In the genomic region with DNA sequence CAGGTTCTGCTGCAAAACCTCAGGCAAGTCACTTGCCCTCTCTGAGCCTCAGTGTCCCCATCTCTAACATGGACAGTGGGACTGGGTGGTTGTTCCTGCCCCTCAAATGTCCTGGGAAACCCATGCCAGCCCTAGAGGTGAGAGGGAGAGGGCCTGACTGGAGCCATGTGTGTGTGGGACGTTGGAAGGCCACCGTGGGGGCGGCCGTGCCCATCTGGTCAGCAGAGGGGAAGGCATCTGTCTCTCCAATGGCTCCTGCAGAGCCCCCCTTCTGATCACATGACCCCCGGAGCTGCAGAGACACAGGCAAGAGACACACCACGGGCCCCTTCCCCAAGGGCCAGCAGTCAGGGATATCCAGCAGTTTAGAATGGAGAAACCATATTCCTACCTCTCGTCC, we compare ENCODE assay signal across 8 cellular contexts. TPM values are rescaled to one million over a fixed set of nuclear protein-coding genes. Genes with fewer than 3 reads are reported as not detected.
DNase-seq lines count a peak whose midpoint lies in the region; ATAC-seq and TF ChIP-seq lines count a peak whose summit lies in the region.
"Had no signal": no experiment of that assay in that cellular context is flagged by ENCODE, and none has a peak within 500 bp of the region (broad histone marks: within the 10 kb centered on the region; RNA-seq: fewer than 3 reads in every experiment).

No MANE protein-coding gene starts in this region.

- no peak overlapping the region for H2AFZ ChIP-seq in mesenchymal stem cell (ENCODE audit: low read depth, low read length)

- H3K4ac ChIP-seq in mesenchymal stem cell (ENCODE audit: low read depth in 1 of 2, low read length in 2 of 2), result peak overlapping the region in 1 of 2 experiments; percentile 17

- H4K91ac ChIP-seq in mesenchymal stem cell (ENCODE audit: low read length), result no peak overlapping the region

- H2BK15ac ChIP-seq in mesenchymal stem cell (ENCODE audit: low read depth, poor library complexity, severe bottlenecking), result no peak overlapping the region

- H3K27me3 ChIP-seq in BE2C (no peaks in the 10 kb centered on the region), WERI-Rb-1 (ENCODE audit: insufficient read depth, low read depth, severe bottlenecking) (no peaks in the 10 kb centered on the region), mesenchymal stem cell (ENCODE audit: control insufficient read depth in 1 of 2, insufficient read depth in 1 of 2, low read length in 2 of 2) (no peaks in the 10 kb centered on the region)

- no peak overlapping the region for H2BK12ac ChIP-seq in mesenchymal stem cell (ENCODE audit: low read length in 2 of 2)

- H3K4me1 ChIP-seq in BE2C (no peaks in the 10 kb centered on the region; the same call in none of the 2 replicates), mesenchymal stem cell (ENCODE audit: control insufficient read depth, insufficient read depth, low read depth, low read length) (peaks cover 43% of the 10 kb centered on the region)

- H3K9me3 ChIP-seq in BE2C (no peaks in the 10 kb centered on the region), WERI-Rb-1 (ENCODE audit: severe bottlenecking) (no peaks in the 10 kb centered on the region), mesenchymal stem cell (ENCODE audit: control insufficient read depth, low read length) (no peaks in the 10 kb centered on the region)
- H3K9me3 ChIP-seq: thoracic aorta had no signal

- peak overlapping the region; percentile 84 for H3K9ac ChIP-seq in mesenchymal stem cell (ENCODE audit: low read length)

- H2BK5ac ChIP-seq in mesenchymal stem cell (ENCODE audit: low read depth, low read length, poor library complexity, severe bottlenecking), result no peak overlapping the region

- no peak for TF ChIP-seq CTCF in BE2C (IDR thresholded peaks at IDR 0.05; ENCODE audit: low read depth, low read length)
- TF ChIP-seq CTCF in WERI-Rb-1 (IDR thresholded peaks at IDR 0.05; ENCODE audit: low read depth, low read length), result no peak

- WGBS in mesenchymal stem cell, result 92% methylated on average over 7 of the region's 7 CpGs

- no peak overlapping the region for H3K23ac ChIP-seq in mesenchymal stem cell (ENCODE audit: low read length in 2 of 2)

- peak overlapping the region; percentile 98 for H3K27ac ChIP-seq in WERI-Rb-1
- no peak overlapping the region for H3K27ac ChIP-seq in mesenchymal stem cell (ENCODE audit: low read length, poor library complexity, severe bottlenecking)
- H3K27ac ChIP-seq: thoracic aorta had no signal

- H3K14ac ChIP-seq in mesenchymal stem cell (ENCODE audit: low read length in 2 of 2), result no peak overlapping the region

- H3K36me3 ChIP-seq in BE2C, result no peaks in the 10 kb centered on the region; the same call in 1 of the 2 replicates
- H3K36me3 ChIP-seq in WERI-Rb-1, result peaks cover 49% of the 10 kb centered on the region
- H3K36me3 ChIP-seq in mesenchymal stem cell (ENCODE audit: control insufficient read depth in 1 of 2, insufficient read depth in 2 of 2, low read depth in 1 of 2, low read length in 2 of 2), result peaks cover 0 to 28% of the 10 kb centered on the region in 2 experiments
- H3K36me3 ChIP-seq: thoracic aorta had no signal

- peak overlapping the region in 1 of 2 experiments; percentile 46 for H3K18ac ChIP-seq in mesenchymal stem cell (ENCODE audit: low read depth in 1 of 2, low read length in 2 of 2)

- no peaks in the 10 kb centered on the region for H3K36me3 Mint-ChIP-seq in activated naive CD4-positive, alpha-beta T cell treated with anti-CD3 and anti-CD28 coated beads, Interleukin-2, amount 50 U/mL, for 72 hours

- H2BK120ac ChIP-seq in mesenchymal stem cell (ENCODE audit: low read depth, low read length), result no peak overlapping the region

- H3K4me3 ChIP-seq in BE2C (ENCODE audit: low read depth, low read length), result peak overlapping the region; percentile 82
- peak overlapping the region; percentile 88 for H3K4me3 ChIP-seq in WERI-Rb-1 (ENCODE audit: low read depth, low read length)
- peak overlapping the region; percentile 82 to 89 for H3K4me3 ChIP-seq in mesenchymal stem cell (ENCODE audit: insufficient read depth in 1 of 2, low read depth in 1 of 2, low read length in 2 of 2)

- peak overlapping the region; percentile 29 for H2AK5ac ChIP-seq in mesenchymal stem cell (ENCODE audit: low read length, severe bottlenecking)

- H4K8ac ChIP-seq in mesenchymal stem cell (ENCODE audit: low read length), result no peak overlapping the region

- H3K27ac Mint-ChIP-seq in activated naive CD4-positive, alpha-beta T cell treated with anti-CD3 and anti-CD28 coated beads, Interleukin-2, amount 50 U/mL, for 72 hours, result no peak overlapping the region

- peaks cover 33% of the 10 kb centered on the region for H3K79me1 ChIP-seq in mesenchymal stem cell (replicated peaks; ENCODE audit: low read length, poor library complexity, severe bottlenecking)

- peak overlapping the region; percentile 89 for H3K4me2 ChIP-seq in mesenchymal stem cell (ENCODE audit: low read length, poor library complexity, severe bottlenecking)

- H3K9me3 Mint-ChIP-seq in activated naive CD4-positive, alpha-beta T cell treated with anti-CD3 and anti-CD28 coated beads, Interleukin-2, amount 50 U/mL, for 72 hours, result no peaks in the 10 kb centered on the region

- no peak for ATAC-seq in activated naive CD4-positive, alpha-beta T cell treated with anti-CD3 and anti-CD28 coated beads, Interleukin-2, amount 50 U/mL, for 72 hours
- ATAC-seq in GM18502 (IDR thresholded peaks at IDR 0.05; ENCODE audit: poor library complexity, unreplicated experiment), result no peak
- ATAC-seq in HG03095 (IDR thresholded peaks at IDR 0.05; ENCODE audit: unreplicated experiment), result no peak

- no peak for DNase-seq in BE2C
- peak; percentile 50 for DNase-seq in WERI-Rb-1
- no peak for DNase-seq in mesenchymal stem cell
- DNase-seq in activated naive CD4-positive, alpha-beta T cell treated with anti-CD3 and anti-CD28 coated beads, Interleukin-2, amount 50 U/mL, for 72 hours (ENCODE audit: low spot score in 2 of 2), result no peak
- DNase-seq: NCI-H2029 had no signal

RNA-seq across cellular contexts. Expression of a gene that starts 1.7 kb away (rescaled TPM):
- polyA plus RNA-seq in BE2C (2012; ENCODE audit: insufficient read depth, insufficient read length, low read depth), result 83.3 TPM
- polyA plus RNA-seq in mesenchymal stem cell (2013, experiment 1 of 2), result 5.9 TPM
- 5.2 TPM for polyA plus RNA-seq in mesenchymal stem cell (2013, experiment 2 of 2)
- total RNA-seq in activated naive CD4-positive, alpha-beta T cell treated with anti-CD3 and anti-CD28 coated beads, Interleukin-2, amount 50 U/mL, for 72 hours, result 1 to 10 TPM; 1.6 to 5.1 TPM

RNA-seq across cellular contexts. Expression of a gene that starts 13.5 kb away (rescaled TPM):
- 260 TPM for polyA plus RNA-seq in BE2C (2012; ENCODE audit: insufficient read depth, insufficient read length, low read depth)
- 148 TPM for polyA plus RNA-seq in mesenchymal stem cell (2013, experiment 1 of 2)
- 145 TPM for polyA plus RNA-seq in mesenchymal stem cell (2013, experiment 2 of 2)
- total RNA-seq in activated naive CD4-positive, alpha-beta T cell treated with anti-CD3 and anti-CD28 coated beads, Interleukin-2, amount 50 U/mL, for 72 hours, result 100 to 1,000 TPM in 1 of 2 donors, 10 to 100 TPM in 1; 60.1 to 111 TPM

RNA-seq across cellular contexts. Expression of a gene that starts 44.8 kb away (rescaled TPM):
- polyA plus RNA-seq in BE2C (2012; ENCODE audit: insufficient read depth, insufficient read length, low read depth), result 221 TPM
- 68.0 TPM for polyA plus RNA-seq in mesenchymal stem cell (2013, experiment 1 of 2)
- 68.2 TPM for polyA plus RNA-seq in mesenchymal stem cell (2013, experiment 2 of 2)
- total RNA-seq in activated naive CD4-positive, alpha-beta T cell treated with anti-CD3 and anti-CD28 coated beads, Interleukin-2, amount 50 U/mL, for 72 hours, result 10 to 100 TPM; 67.6 to 82.2 TPM

RNA-seq across cellular contexts. Expression of a gene that starts 55.6 kb away (rescaled TPM):
- not detected for polyA plus RNA-seq in BE2C (2012; ENCODE audit: insufficient read depth, insufficient read length, low read depth)
- polyA plus RNA-seq in mesenchymal stem cell (2013, experiment 1 of 2), result not detected
- not detected for polyA plus RNA-seq in mesenchymal stem cell (2013, experiment 2 of 2)
- not detected for total RNA-seq in activated naive CD4-positive, alpha-beta T cell treated with anti-CD3 and anti-CD28 coated beads, Interleukin-2, amount 50 U/mL, for 72 hours
- total RNA-seq: thoracic aorta had no signal
